In the genomic region with DNA sequence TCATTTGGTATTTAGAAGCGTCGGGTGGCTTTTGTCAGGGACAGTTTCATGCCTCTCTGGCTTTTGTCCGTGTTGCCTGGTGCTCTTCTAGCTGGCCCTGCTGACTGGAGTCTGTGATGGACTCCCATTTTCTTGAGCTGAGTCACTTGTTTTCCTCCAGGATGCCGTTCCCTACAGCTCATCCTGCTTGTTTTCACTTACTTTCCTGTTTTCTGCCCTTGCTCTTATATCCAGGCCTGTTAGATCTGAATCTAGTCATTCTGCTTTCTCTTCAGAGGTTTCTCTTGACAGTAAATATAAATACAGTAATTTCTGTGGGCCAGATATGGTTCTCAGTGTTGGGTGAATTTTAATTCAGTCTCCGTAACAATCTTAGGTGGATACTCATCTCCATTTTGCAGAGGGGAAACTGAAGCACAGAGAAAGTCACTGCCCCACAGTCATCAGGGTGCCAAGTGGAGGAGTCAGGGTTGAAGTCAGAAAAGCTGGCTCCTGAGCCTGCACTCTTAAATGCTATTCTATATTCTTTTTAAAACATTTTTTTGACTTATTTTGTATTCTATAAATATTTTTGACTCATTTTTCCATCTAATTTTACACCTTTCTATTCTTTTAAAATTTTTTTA, we compare ENCODE assay signal across 8 cellular contexts.
DNase-seq lines count a peak whose midpoint lies in the region; ATAC-seq, FAIRE-seq and TF ChIP-seq lines count a peak whose summit lies in the region.

No MANE protein-coding gene starts in this region.

- POLR2A ChIA-PET in PC-3 (lab: Charles Lee; ENCODE audit: unreplicated experiment), result interaction anchor here (0.5 to 1.1 kb wide), 5 partner anchors 31 to 1432 kb away, joined by 3 to 12 read pairs (median 3); no protein-coding TSS in a partner anchor
- POLR2A ChIA-PET in endothelial cell of umbilical vein (lab: Charles Lee), result interaction anchor here (1.3 to 2.2 kb wide), 2 partner anchors 26 to 42 kb away, joined by 3 to 10 read pairs; no protein-coding TSS in a partner anchor
- POLR2A ChIA-PET in OCI-LY7 (lab: Charles Lee), result no interaction called here

- CTCF ChIA-PET in PC-3 (lab: Charles Lee) (interaction anchor here (0.5 to 1.2 kb wide), 6 partner anchors 16 to 182 kb away, joined by 3 to 5 read pairs (median 4); no protein-coding TSS in a partner anchor), endothelial cell of umbilical vein (lab: Charles Lee) (interaction anchor here (0.8 to 3.1 kb wide), 19 partner anchors 9 to 302 kb away, joined by 3 to 15 read pairs (median 4); no protein-coding TSS in a partner anchor), OCI-LY7 (lab: Charles Lee; ENCODE audit: unreplicated experiment) (no interaction called here)

- peak; percentile 90 for ATAC-seq in PC-3
- peak; percentile 58 for ATAC-seq in mucosa of descending colon

- H3K9me1 ChIP-seq in endothelial cell of umbilical vein (replicated peaks; ENCODE audit: control insufficient read depth, extremely low read depth, insufficient read depth, low read length), result no peaks in the 10 kb centered on the region

- H3K27ac ChIP-seq in PC-3 (ENCODE audit: low read length) (peak overlapping the region; percentile 62), endothelial cell of umbilical vein (ENCODE audit: insufficient read depth, low read depth, low read length) (peak overlapping the region; percentile 96), OCI-LY7 (ENCODE audit: low read depth, low read length, poor library complexity, severe bottlenecking) (no peak overlapping the region)

- H2AFZ ChIP-seq in PC-3 (ENCODE audit: low read length) (peak overlapping the region; percentile 2), endothelial cell of umbilical vein (ENCODE audit: low read depth, low read length) (no peak overlapping the region), OCI-LY7 (ENCODE audit: low read length) (no peak overlapping the region)

- peak overlapping the region; percentile 6 for H3K9ac ChIP-seq in PC-3 (ENCODE audit: low read length)
- peak overlapping the region; percentile 79 for H3K9ac ChIP-seq in endothelial cell of umbilical vein (replicated peaks; ENCODE audit: extremely low read depth, insufficient read depth, low read length)

- H3K4me3 ChIP-seq in PC-3 (ENCODE audit: low read length), result peak overlapping the region; percentile 37; the same call in 1 of the 2 replicates
- no peak overlapping the region for H3K4me3 ChIP-seq in endothelial cell of umbilical vein (replicated peaks in 1 of 3; ENCODE audit: insufficient read depth in 1 of 3, low read depth in 1 of 3, low read length in 3 of 3)
- H3K4me3 ChIP-seq in mucosa of descending colon, result no peak overlapping the region
- H3K4me3 ChIP-seq in OCI-LY7 (ENCODE audit: low read depth, low read length, poor library complexity, severe bottlenecking), result no peak overlapping the region

- peaks cover 63% of the 10 kb centered on the region for H3K4me1 ChIP-seq in PC-3 (ENCODE audit: insufficient read depth, low read length)
- peaks cover 73% of the 10 kb centered on the region for H3K4me1 ChIP-seq in endothelial cell of umbilical vein (ENCODE audit: control insufficient read depth, extremely low read depth, insufficient read depth, low read length)
- no peaks in the 10 kb centered on the region for H3K4me1 ChIP-seq in mucosa of descending colon (ENCODE audit: low read depth)
- H3K4me1 ChIP-seq in OCI-LY7 (ENCODE audit: insufficient read depth, low read length, poor library complexity, severe bottlenecking), result peaks cover 9% of the 10 kb centered on the region

- peaks cover 3% of the 10 kb centered on the region; the same call in 1 of the 2 replicates for H3K36me3 ChIP-seq in PC-3 (ENCODE audit: low read depth, low read length)
- H3K36me3 ChIP-seq in endothelial cell of umbilical vein (ENCODE audit: control insufficient read depth in 2 of 2, extremely low read depth in 1 of 2, insufficient read depth in 2 of 2, low read length in 2 of 2), result no peaks in the 10 kb centered on the region
- H3K36me3 ChIP-seq in mucosa of descending colon (ENCODE audit: low read depth), result no peaks in the 10 kb centered on the region
- no peaks in the 10 kb centered on the region for H3K36me3 ChIP-seq in OCI-LY7 (ENCODE audit: insufficient read depth, low read length)

- peak overlapping the region; percentile 67 for H3K4me2 ChIP-seq in PC-3 (ENCODE audit: low read length)
- peak overlapping the region; percentile 75 for H3K4me2 ChIP-seq in endothelial cell of umbilical vein (ENCODE audit: insufficient read depth, low read length)
- no peak overlapping the region for H3K4me2 ChIP-seq in OCI-LY7 (ENCODE audit: low read length)

- H3K9me2 ChIP-seq in PC-3 (replicated peaks; ENCODE audit: low read length) (no peaks in the 10 kb centered on the region), OCI-LY7 (ENCODE audit: insufficient read depth, low read length) (no peaks in the 10 kb centered on the region)

- dilution Hi-C loops in endothelial cell of umbilical vein (cut with MboI; ENCODE audit: extremely low pct_ligation_motif_present, low sequenced_read_pairs), result no loop called here

- H4K20me1 ChIP-seq in PC-3 (ENCODE audit: low read length) (peaks cover 16% of the 10 kb centered on the region), endothelial cell of umbilical vein (replicated peaks; ENCODE audit: control insufficient read depth, extremely low read depth, insufficient read depth, low read length) (no peaks in the 10 kb centered on the region), OCI-LY7 (ENCODE audit: insufficient read depth, low read length) (peaks cover 12% of the 10 kb centered on the region)

- no TSS peak for BruUV-seq in PC-3 (replicated peaks; lab: Mats Ljungman, UMichigan)
- BruUV-seq in endothelial cell of umbilical vein (replicated peaks; lab: Mats Ljungman, UMichigan), result TSS peak; percentile 73
- no TSS peak for BruUV-seq in OCI-LY7 (replicated peaks; lab: Mats Ljungman, UMichigan)

- peaks cover 18% of the 10 kb centered on the region for H3F3A ChIP-seq in PC-3 (ENCODE audit: low read length, unreplicated experiment)

- no peaks in the 10 kb centered on the region for H3K27me3 ChIP-seq in PC-3 (ENCODE audit: low read length)
- no peaks in the 10 kb centered on the region for H3K27me3 ChIP-seq in endothelial cell of umbilical vein (ENCODE audit: control insufficient read depth in 2 of 2, insufficient read depth in 2 of 2, low read length in 2 of 2)

- H3K9me3 ChIP-seq in PC-3 (ENCODE audit: low read length) (no peaks in the 10 kb centered on the region), endothelial cell of umbilical vein (replicated peaks; ENCODE audit: control insufficient read depth, insufficient read depth, low read length) (no peaks in the 10 kb centered on the region), mucosa of descending colon (no peaks in the 10 kb centered on the region), OCI-LY7 (ENCODE audit: low read length) (no peaks in the 10 kb centered on the region)

- peak; percentile 61 for DNase-seq in 8988T
- peak; percentile 99 for DNase-seq in PC-3
- peak; percentile 92 for DNase-seq in endothelial cell of umbilical vein (ENCODE audit: low read depth, low spot score)
- peak in 1 of 3 donors; percentile 15 for DNase-seq in mucosa of descending colon
- DNase-seq in iPS-NIHi11 (ENCODE audit: low spot score), result no peak
- DNase-seq in SIG-M5 (lab: John Stamatoyannopoulos, UW), result no peak
- DNase-seq in activated T-cell treated with anti-CD3 and anti-CD28 coated beads, Interleukin-2, amount 50 U/mL, for 1 hour, result no peak
- no peak for DNase-seq in OCI-LY7 (ENCODE audit: low spot score)

- H3K79me2 ChIP-seq in PC-3 (ENCODE audit: low read length) (peaks cover 98% of the 10 kb centered on the region), endothelial cell of umbilical vein (ENCODE audit: control insufficient read depth, insufficient read depth, low read length) (peaks cover 83% of the 10 kb centered on the region), OCI-LY7 (ENCODE audit: insufficient read depth, low read depth, low read length) (peaks cover 16% of the 10 kb centered on the region; the same call in 1 of the 2 replicates)

- TF ChIP-seq CTCF in PC-3 (conservative IDR thresholded peaks at IDR 0.05; ENCODE audit: low read depth, low read length) (no peak), endothelial cell of umbilical vein (IDR thresholded peaks at IDR 0.05; ENCODE audit: extremely low read depth in 1 of 2, insufficient read depth in 1 of 2, low read depth in 1 of 2, low read length in 2 of 2) (no peak), mucosa of descending colon (IDR thresholded peaks at IDR 0.05) (no peak), OCI-LY7 (conservative IDR thresholded peaks at IDR 0.05; ENCODE audit: low read length) (no peak)

- TF ChIP-seq POLR2A in endothelial cell of umbilical vein (IDR thresholded peaks at IDR 0.05; ENCODE audit: low read depth, low read length), result peak; percentile 50

- peak; percentile 81 for FAIRE-seq in endothelial cell of umbilical vein (lab: Jason Lieb, UNC)

- intact Hi-C loops in PC-3 (cut with micrococcal nuclease) (loop anchor here (1.0 to 5.0 kb wide), 5 partner anchors 49 to 141 kb away; no protein-coding TSS in a partner anchor), endothelial cell of umbilical vein (cut with micrococcal nuclease) (loop anchor here (1.0 to 5.0 kb wide), 7 partner anchors 26 to 295 kb away; partner anchors contain the start of genes CCNY and CREM), mucosa of descending colon (cut with DNase I, micrococcal nuclease) (no loop called here), OCI-LY7 (cut with micrococcal nuclease; ENCODE audit: unreplicated experiment) (no loop called here)

TF ChIP-seq in endothelial cell of umbilical vein, 7 proteins besides CTCF, POLR2A, EP300 and RAD21:
- TF ChIP-seq JUN (IDR thresholded peaks at IDR 0.05; ENCODE audit: borderline replicate concordance, insufficient read depth, insufficient read length, low read depth) (peak; percentile 86), FOS (IDR thresholded peaks at IDR 0.05; ENCODE audit: borderline replicate concordance, insufficient read depth, low read length) (peak; percentile 94), POLR2AphosphoS5 (IDR thresholded peaks at IDR 0.05; ENCODE audit: insufficient read depth, low read depth, low read length) (peak; percentile 68), EZH2 (IDR thresholded peaks at IDR 0.05; ENCODE audit: borderline replicate concordance, low read depth, low read length, severe bottlenecking) (no peak), MYC (IDR thresholded peaks at IDR 0.05; ENCODE audit: low read depth, low read length) (no peak), GATA2 (IDR thresholded peaks at IDR 0.05; ENCODE audit: insufficient read depth, insufficient read length, low read depth, low read length) (peak; percentile 73), MAX (IDR thresholded peaks at IDR 0.05; ENCODE audit: insufficient read depth, insufficient read length) (no peak)

Comparison
In these comparisons a context has a peak if more than half of its experiments do, and no peak if none do; other contexts are left out.
1. DNase-seq: peak in 8988T (single experiment), PC-3 (single experiment) and endothelial cell of umbilical vein (single experiment); none in iPS-NIHi11 (single experiment), SIG-M5 (single experiment), activated T-cell treated with anti-CD3 and anti-CD28 coated beads, Interleukin-2, amount 50 U/mL, for 1 hour (single experiment) and OCI-LY7 (single experiment).
2. intact Hi-C loops: an anchor here in PC-3 (1.0 to 5.0 kb wide) and endothelial cell of umbilical vein (1.0 to 5.0 kb wide); none called in mucosa of descending colon and OCI-LY7.